8 cellular contexts compared by ENCODE assay signal in the genomic region with DNA sequence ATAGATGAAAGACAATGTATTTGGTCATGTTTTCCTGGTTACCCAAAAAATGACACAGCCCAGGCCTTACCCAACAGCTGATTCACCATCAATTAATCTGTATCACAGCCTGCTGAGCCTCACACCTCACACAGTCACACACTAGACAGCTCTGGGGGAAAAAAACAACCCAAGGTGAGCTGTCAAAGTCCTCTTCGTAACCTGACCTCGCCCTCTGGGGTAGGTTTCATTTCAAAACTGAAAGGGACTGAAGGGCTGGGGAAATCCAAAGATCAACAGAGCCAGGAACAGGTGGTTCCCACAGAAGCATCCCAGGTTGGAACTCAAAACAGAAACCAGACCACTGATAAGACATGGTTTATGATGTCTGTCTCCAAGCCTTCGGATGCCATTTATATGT. TPM values are rescaled to one million over a fixed set of nuclear protein-coding genes. Genes with fewer than 3 reads are reported as not detected.
DNase-seq lines count a peak whose midpoint lies in the region; ATAC-seq and TF ChIP-seq lines count a peak whose summit lies in the region.

No MANE protein-coding gene starts in this region.

- no peak for TF ChIP-seq EP300 in sigmoid colon (IDR thresholded peaks at IDR 0.05)

- H3K27me3 ChIP-seq in RWPE2 (ENCODE audit: insufficient read depth, poor library complexity, severe bottlenecking) = no peaks in the 10 kb centered on the region
- H3K27me3 ChIP-seq in adrenal gland = no peaks in the 10 kb centered on the region
- H3K27me3 ChIP-seq in sigmoid colon = no peaks in the 10 kb centered on the region

- WGBS in adrenal gland, 4 donors = 73 to 86% (median 76%) methylated on average over 3 of the region's 3 CpGs
- WGBS in sigmoid colon, 2 donors = 15 to 46% methylated on average over 3 of the region's 3 CpGs

- H3K9me3 ChIP-seq in RWPE2 (ENCODE audit: severe bottlenecking) (no peaks in the 10 kb centered on the region), adrenal gland (replicated peaks in 1 of 3) (no peaks in the 10 kb centered on the region), sigmoid colon (no peaks in the 10 kb centered on the region)

- DNase-seq in DMS53 treated with DMSO at 0.1 percent for 48 hours (lab: John Stamatoyannopoulos, UW; ENCODE audit: unreplicated experiment) (peak; percentile 78), RWPE2 (ENCODE audit: low spot score) (no peak), adrenal gland (peak in 2 of 7 donors; percentile 35 to 50), sigmoid colon (peak; percentile 29), NCI-H2196 (lab: John Stamatoyannopoulos, UW; ENCODE audit: unreplicated experiment) (no peak), mucosa of gallbladder (ENCODE audit: low spot score) (no peak), epidermal melanocyte (ENCODE audit: insufficient read length, low spot score) (no peak)

- intact Hi-C loops in adrenal gland (cut with DNase I) (loop anchor here in 1 of 2 donors (10.0 kb wide), 1 partner anchor 154 kb away; the partner anchor contains the start of gene MXD1), sigmoid colon (cut with DNase I) (no loop called here)

- peak; percentile 77 for ATAC-seq in GM21825 (IDR thresholded peaks at IDR 0.05; ENCODE audit: unreplicated experiment)
- ATAC-seq in RWPE2 (ENCODE audit: low read depth) = peak; percentile 41; the same call in 1 of the 3 replicates

- TF ChIP-seq CTCF in RWPE2 (IDR thresholded peaks at IDR 0.05; ENCODE audit: poor library complexity, severe bottlenecking) (no peak), adrenal gland (IDR thresholded peaks at IDR 0.05) (no peak), sigmoid colon (IDR thresholded peaks at IDR 0.05) (no peak)

- H3K27ac ChIP-seq in RWPE2 (ENCODE audit: poor library complexity, severe bottlenecking) = no peak overlapping the region
- H3K27ac ChIP-seq in adrenal gland = peak overlapping the region in 3 of 5 donors; percentile 0 to 39 (median 6)
- peak overlapping the region; percentile 24 to 79 (median 78) for H3K27ac ChIP-seq in sigmoid colon

- H3K36me3 ChIP-seq in RWPE2 (ENCODE audit: low read depth) = peaks cover 31% of the 10 kb centered on the region
- peaks cover 0 to 20% of the 10 kb centered on the region in 2 donors for H3K36me3 ChIP-seq in adrenal gland (replicated peaks in 1 of 2)
- H3K36me3 ChIP-seq in sigmoid colon = peaks cover 0 to 43% (median 5%) of the 10 kb centered on the region in 4 donors

- H3K4me3 ChIP-seq in RWPE2 (ENCODE audit: severe bottlenecking) (no peak overlapping the region), adrenal gland (no peak overlapping the region), sigmoid colon (no peak overlapping the region)

- no peaks in the 10 kb centered on the region for H3K4me1 ChIP-seq in RWPE2 (ENCODE audit: insufficient read depth, poor library complexity, severe bottlenecking)
- H3K4me1 ChIP-seq in adrenal gland (replicated peaks in 1 of 2) = peaks cover 8 to 14% of the 10 kb centered on the region in 2 donors
- peaks cover 0 to 22% (median 18%) of the 10 kb centered on the region in 4 donors for H3K4me1 ChIP-seq in sigmoid colon

- TF ChIP-seq POLR2A in adrenal gland (IDR thresholded peaks at IDR 0.05) = no peak
- no peak for TF ChIP-seq POLR2A in sigmoid colon (IDR thresholded peaks at IDR 0.05)

RNA-seq across cellular contexts. Expression of gene PCBP1, which starts 18.2 kb away (rescaled TPM):
- total RNA-seq in adrenal gland (100 to 1,000 TPM; 142 to 511 (median 317) TPM), sigmoid colon (100 to 1,000 TPM; 178 to 186 (median 182) TPM), mucosa of gallbladder (358 TPM)
- polyA plus RNA-seq in adrenal gland (100 to 1,000 TPM; 269 to 405 (median 350) TPM), sigmoid colon (100 to 1,000 TPM; 269 to 311 (median 286) TPM)

Comparison
In these comparisons a context has a peak if more than half of its experiments do, and no peak if none do; other contexts are left out.
1. DNase-seq: peak in DMS53 treated with DMSO at 0.1 percent for 48 hours (single experiment) and sigmoid colon (single experiment); none in RWPE2 (single experiment), NCI-H2196 (single experiment), mucosa of gallbladder (single experiment) and epidermal melanocyte (single experiment).